1 cellular context compared by ENCODE assay signal in the genomic region with DNA sequence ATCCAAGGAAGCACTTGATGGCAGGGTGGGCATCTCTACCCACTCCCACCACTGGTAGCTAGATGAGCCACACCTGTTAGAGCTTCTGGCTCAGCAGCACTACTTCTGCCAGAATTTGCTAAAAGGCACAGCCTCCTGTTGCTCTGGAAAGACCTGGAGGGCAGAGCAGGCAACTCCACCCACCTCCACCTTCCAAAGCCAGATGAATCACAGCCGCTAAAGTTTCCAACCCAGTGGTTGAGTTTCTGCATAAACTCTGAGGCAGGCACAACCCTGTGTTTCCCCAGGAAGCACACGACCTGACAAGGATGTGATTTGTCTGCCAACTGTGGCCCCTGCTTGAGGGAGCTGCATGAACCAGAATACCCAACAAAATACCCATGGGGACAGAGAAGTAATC.
TF ChIP-seq lines count a peak whose summit lies in the region.

No MANE protein-coding gene starts in this region.

TF ChIP-seq in H1, 55 proteins besides CTCF, POLR2A, EP300 and RAD21 (continued from another document):
- TF ChIP-seq, protein P1, sequence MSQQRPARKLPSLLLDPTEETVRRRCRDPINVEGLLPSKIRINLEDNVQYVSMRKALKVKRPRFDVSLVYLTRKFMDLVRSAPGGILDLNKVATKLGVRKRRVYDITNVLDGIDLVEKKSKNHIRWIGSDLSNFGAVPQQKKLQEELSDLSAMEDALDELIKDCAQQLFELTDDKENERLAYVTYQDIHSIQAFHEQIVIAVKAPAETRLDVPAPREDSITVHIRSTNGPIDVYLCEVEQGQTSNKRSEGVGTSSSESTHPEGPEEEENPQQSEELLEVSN (IDR thresholded peaks at IDR 0.05) = no peak
- TF ChIP-seq TEAD4 (IDR thresholded peaks at IDR 0.05; ENCODE audit: low read depth, low read length) (no peak), RNF2 (IDR thresholded peaks at IDR 0.05; ENCODE audit: borderline replicate concordance, low read depth, low read length, missing control alignments, poor library complexity, severe bottlenecking) (no peak), HDAC6 (IDR thresholded peaks at IDR 0.05; ENCODE audit: low read depth, low read length) (no peak), ASH2L (IDR thresholded peaks at IDR 0.05; ENCODE audit: low read length) (no peak), TAF7 (optimal IDR thresholded peaks at IDR 0.05; ENCODE audit: borderline replicate concordance, low read depth, low read length) (no peak)
TF ChIP-seq in H1: peak in this region for 0.
